ENCODE assay signal across 1 cellular context in the genomic region with DNA sequence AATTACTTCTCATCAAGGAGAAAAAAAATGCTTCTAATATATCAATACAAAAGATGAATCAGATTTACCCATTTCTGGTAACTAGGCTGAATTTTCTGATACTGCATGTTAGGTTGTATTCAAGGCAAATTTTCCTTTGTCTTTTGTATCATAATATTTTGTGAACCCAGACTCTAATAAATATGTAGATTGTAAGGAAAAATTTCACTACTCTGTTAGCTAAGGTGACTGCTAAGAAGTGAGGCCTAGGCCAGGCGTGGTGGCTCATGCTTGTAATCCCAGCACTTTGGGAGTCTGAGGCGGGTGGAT.
TF ChIP-seq lines count a peak whose summit lies in the region.

No MANE protein-coding gene starts in this region.

TF ChIP-seq in HepG2, 621 proteins besides CTCF, POLR2A, EP300 and RAD21 (continued from another document):
- TF ChIP-seq, protein P1, sequence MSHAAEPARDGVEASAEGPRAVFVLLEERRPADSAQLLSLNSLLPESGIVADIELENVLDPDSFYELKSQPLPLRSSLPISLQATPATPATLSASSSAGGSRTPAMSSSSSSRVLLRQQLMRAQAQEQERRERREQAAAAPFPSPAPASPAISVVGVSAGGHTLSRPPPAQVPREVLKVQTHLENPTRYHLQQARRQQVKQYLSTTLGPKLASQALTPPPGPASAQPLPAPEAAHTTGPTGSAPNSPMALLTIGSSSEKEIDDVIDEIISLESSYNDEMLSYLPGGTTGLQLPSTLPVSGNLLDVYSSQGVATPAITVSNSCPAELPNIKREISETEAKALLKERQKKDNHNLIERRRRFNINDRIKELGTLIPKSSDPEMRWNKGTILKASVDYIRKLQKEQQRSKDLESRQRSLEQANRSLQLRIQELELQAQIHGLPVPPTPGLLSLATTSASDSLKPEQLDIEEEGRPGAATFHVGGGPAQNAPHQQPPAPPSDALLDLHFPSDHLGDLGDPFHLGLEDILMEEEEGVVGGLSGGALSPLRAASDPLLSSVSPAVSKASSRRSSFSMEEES (CRISPR knock-in tag; IDR thresholded peaks at IDR 0.05) = no peak
- TF ChIP-seq FOXC1 (CRISPR knock-in tag; IDR thresholded peaks at IDR 0.05; ENCODE audit: borderline replicate concordance) = no peak
- TF ChIP-seq SMYD3 (CRISPR knock-in tag; IDR thresholded peaks at IDR 0.05) = 0 out of 2 replicates have a peak, but pooled peaks have one; percentile 78
- TF ChIP-seq ZC3H4 (CRISPR knock-in tag; IDR thresholded peaks at IDR 0.05; ENCODE audit: borderline replicate concordance) = no peak
- TF ChIP-seq SMAD9 (CRISPR knock-in tag; IDR thresholded peaks at IDR 0.05) = no peak
- TF ChIP-seq ZNF354B (CRISPR knock-in tag; IDR thresholded peaks at IDR 0.05) = no peak
- no peak for TF ChIP-seq ZBTB1 (CRISPR knock-in tag; IDR thresholded peaks at IDR 0.05; ENCODE audit: borderline replicate concordance)
- TF ChIP-seq IRF2 (CRISPR knock-in tag; IDR thresholded peaks at IDR 0.05) = no peak
- TF ChIP-seq, protein P2, sequence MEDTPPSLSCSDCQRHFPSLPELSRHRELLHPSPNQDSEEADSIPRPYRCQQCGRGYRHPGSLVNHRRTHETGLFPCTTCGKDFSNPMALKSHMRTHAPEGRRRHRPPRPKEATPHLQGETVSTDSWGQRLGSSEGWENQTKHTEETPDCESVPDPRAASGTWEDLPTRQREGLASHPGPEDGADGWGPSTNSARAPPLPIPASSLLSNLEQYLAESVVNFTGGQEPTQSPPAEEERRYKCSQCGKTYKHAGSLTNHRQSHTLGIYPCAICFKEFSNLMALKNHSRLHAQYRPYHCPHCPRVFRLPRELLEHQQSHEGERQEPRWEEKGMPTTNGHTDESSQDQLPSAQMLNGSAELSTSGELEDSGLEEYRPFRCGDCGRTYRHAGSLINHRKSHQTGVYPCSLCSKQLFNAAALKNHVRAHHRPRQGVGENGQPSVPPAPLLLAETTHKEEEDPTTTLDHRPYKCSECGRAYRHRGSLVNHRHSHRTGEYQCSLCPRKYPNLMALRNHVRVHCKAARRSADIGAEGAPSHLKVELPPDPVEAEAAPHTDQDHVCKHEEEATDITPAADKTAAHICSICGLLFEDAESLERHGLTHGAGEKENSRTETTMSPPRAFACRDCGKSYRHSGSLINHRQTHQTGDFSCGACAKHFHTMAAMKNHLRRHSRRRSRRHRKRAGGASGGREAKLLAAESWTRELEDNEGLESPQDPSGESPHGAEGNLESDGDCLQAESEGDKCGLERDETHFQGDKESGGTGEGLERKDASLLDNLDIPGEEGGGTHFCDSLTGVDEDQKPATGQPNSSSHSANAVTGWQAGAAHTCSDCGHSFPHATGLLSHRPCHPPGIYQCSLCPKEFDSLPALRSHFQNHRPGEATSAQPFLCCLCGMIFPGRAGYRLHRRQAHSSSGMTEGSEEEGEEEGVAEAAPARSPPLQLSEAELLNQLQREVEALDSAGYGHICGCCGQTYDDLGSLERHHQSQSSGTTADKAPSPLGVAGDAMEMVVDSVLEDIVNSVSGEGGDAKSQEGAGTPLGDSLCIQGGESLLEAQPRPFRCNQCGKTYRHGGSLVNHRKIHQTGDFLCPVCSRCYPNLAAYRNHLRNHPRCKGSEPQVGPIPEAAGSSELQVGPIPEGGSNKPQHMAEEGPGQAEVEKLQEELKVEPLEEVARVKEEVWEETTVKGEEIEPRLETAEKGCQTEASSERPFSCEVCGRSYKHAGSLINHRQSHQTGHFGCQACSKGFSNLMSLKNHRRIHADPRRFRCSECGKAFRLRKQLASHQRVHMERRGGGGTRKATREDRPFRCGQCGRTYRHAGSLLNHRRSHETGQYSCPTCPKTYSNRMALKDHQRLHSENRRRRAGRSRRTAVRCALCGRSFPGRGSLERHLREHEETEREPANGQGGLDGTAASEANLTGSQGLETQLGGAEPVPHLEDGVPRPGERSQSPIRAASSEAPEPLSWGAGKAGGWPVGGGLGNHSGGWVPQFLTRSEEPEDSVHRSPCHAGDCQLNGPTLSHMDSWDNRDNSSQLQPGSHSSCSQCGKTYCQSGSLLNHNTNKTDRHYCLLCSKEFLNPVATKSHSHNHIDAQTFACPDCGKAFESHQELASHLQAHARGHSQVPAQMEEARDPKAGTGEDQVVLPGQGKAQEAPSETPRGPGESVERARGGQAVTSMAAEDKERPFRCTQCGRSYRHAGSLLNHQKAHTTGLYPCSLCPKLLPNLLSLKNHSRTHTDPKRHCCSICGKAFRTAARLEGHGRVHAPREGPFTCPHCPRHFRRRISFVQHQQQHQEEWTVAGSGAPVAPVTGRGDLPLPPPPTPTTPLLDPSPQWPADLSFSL (CRISPR knock-in tag; IDR thresholded peaks at IDR 0.05) = no peak
- TF ChIP-seq, protein P3, sequence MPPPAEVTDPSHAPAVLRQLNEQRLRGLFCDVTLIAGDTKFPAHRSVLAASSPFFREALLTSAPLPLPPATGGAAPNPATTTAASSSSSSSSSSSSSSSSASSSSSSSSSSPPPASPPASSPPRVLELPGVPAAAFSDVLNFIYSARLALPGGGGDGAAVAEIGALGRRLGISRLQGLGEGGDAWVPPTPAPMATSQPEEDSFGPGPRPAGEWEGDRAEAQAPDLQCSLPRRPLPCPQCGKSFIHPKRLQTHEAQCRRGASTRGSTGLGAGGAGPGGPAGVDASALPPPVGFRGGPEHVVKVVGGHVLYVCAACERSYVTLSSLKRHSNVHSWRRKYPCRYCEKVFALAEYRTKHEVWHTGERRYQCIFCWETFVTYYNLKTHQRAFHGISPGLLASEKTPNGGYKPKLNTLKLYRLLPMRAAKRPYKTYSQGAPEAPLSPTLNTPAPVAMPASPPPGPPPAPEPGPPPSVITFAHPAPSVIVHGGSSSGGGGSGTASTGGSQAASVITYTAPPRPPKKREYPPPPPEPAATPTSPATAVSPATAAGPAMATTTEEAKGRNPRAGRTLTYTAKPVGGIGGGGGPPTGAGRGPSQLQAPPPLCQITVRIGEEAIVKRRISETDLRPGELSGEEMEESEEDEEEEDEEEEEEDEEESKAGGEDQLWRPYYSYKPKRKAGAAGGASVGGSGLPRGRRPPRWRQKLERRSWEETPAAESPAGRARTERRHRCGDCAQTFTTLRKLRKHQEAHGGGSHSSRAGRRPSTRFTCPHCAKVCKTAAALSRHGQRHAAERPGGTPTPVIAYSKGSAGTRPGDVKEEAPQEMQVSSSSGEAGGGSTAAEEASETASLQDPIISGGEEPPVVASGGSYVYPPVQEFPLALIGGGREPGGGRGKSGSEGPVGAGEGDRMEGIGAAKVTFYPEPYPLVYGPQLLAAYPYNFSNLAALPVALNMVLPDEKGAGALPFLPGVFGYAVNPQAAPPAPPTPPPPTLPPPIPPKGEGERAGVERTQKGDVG (CRISPR knock-in tag; IDR thresholded peaks at IDR 0.05; ENCODE audit: borderline replicate concordance) = peak; percentile 53; the same call in 1 of the 2 replicates
- TF ChIP-seq, protein P4, sequence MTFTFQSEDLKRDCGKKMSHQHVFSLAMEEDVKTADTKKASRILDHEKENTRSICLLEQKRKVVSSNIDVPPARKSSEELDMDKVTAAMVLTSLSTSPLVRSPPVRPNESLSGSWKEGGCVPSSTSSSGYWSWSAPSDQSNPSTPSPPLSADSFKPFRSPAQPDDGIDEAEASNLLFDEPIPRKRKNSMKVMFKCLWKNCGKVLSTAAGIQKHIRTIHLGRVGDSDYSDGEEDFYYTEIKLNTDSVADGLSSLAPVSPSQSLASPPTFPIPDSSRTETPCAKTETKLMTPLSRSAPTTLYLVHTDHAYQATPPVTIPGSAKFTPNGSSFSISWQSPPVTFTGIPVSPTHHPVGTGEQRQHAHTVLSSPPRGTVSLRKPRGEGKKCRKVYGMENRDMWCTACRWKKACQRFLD (CRISPR knock-in tag; IDR thresholded peaks at IDR 0.05; ENCODE audit: borderline replicate concordance) = no peak
- TF ChIP-seq SPEN (CRISPR knock-in tag; IDR thresholded peaks at IDR 0.05; ENCODE audit: low read depth) = no peak
- no peak for TF ChIP-seq ZZZ3 (CRISPR knock-in tag; IDR thresholded peaks at IDR 0.05; ENCODE audit: borderline replicate concordance)
